Comparison of ENCODE assay signal across 8 cellular contexts in the genomic region with DNA sequence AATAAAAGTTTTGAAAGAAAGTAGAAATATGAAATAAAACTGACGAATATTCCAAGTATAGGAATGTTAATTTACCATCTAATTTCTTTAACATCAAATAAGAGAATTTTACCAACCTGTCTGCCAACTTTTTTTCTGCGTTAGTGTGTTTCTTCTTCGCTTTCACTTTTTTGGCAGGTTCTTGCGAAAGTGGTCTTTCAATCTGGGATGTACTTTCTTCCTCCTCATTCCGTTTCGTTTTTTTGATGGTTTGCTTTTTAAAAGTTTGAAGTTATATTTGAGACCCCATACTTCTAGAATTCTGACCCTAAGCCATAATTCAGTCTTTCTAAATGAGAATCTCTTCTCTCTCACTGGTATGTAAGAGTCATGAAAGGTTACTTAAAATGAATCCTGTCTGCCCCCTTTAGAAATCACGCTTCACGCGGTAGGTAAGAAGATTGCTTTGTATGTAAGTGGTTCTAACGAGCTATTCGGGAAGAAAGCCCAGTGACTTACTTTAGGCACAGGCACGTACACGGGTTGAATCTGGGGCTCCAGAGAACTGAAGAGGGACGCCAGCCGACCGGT. TPM values are rescaled to one million over a fixed set of nuclear protein-coding genes. Genes with fewer than 3 reads are reported as not detected.
DNase-seq lines count a peak whose midpoint lies in the region; ATAC-seq, FAIRE-seq and TF ChIP-seq lines count a peak whose summit lies in the region.

No MANE protein-coding gene starts in this region.

- no peak for TF ChIP-seq CTCF in AG09319 (IDR thresholded peaks at IDR 0.05; ENCODE audit: low read depth, low read length)

- H3K36me3 ChIP-seq in mucosa of stomach (ENCODE audit: control insufficient read depth, insufficient read depth, low read length): peaks cover 8% of the 10 kb centered on the region

- H3K9ac ChIP-seq in mucosa of stomach (ENCODE audit: low read length): peak overlapping the region; percentile 94

- FAIRE-seq in RCC 7860 (lab: Jason Lieb, UNC): no peak

- peak overlapping the region; percentile 68 for H3K4me3 ChIP-seq in mucosa of stomach (ENCODE audit: low read length)

- H3K9me3 ChIP-seq in mucosa of stomach (ENCODE audit: control insufficient read depth, low read length): no peaks in the 10 kb centered on the region

- H3K4me1 ChIP-seq in mucosa of stomach (ENCODE audit: control insufficient read depth, insufficient read depth, low read length): peaks cover 16% of the 10 kb centered on the region

- ATAC-seq in GM18519 (IDR thresholded peaks at IDR 0.05; ENCODE audit: low FRiP score, unreplicated experiment) (peak; percentile 10), HG03066 (IDR thresholded peaks at IDR 0.05; ENCODE audit: low read depth, unreplicated experiment) (peak; percentile 43)

- H3K27me3 ChIP-seq in mucosa of stomach (ENCODE audit: control insufficient read depth, insufficient read depth, low read length): no peaks in the 10 kb centered on the region

- peak; percentile 14 for DNase-seq in AG09319 (ENCODE audit: extremely low read depth, low read depth)
- peak; percentile 50 for DNase-seq in RCC 7860 (ENCODE audit: low spot score)
- DNase-seq in dermis microvascular lymphatic vessel endothelial cell (ENCODE audit: low read depth in 2 of 2): peak; percentile 42 to 63
- no peak for DNase-seq in NCI-H1048 (lab: John Stamatoyannopoulos, UW)
- DNase-seq in activated CD4-positive, alpha-beta T cell treated with anti-CD3 and anti-CD28 coated beads for 48 hours: no peak

RNA-seq across cellular contexts. Expression of a gene that starts 0.6 kb away (rescaled TPM):
- total RNA-seq in dermis microvascular lymphatic vessel endothelial cell: 27.3 and 32.3 TPM in 2 replicates

RNA-seq across cellular contexts. Expression of a gene that starts 31.8 kb away (rescaled TPM):
- total RNA-seq in dermis microvascular lymphatic vessel endothelial cell: 73.6 and 92.5 TPM in 2 replicates

Comparison
In these comparisons a context has a peak if more than half of its experiments do, and no peak if none do; other contexts are left out.
1. DNase-seq: peak in AG09319 (single experiment), RCC 7860 (single experiment) and dermis microvascular lymphatic vessel endothelial cell (2 of 2); none in NCI-H1048 (single experiment) and activated CD4-positive, alpha-beta T cell treated with anti-CD3 and anti-CD28 coated beads for 48 hours (single experiment).